Comparison of ENCODE assay signal across 26 cellular contexts in the genomic region with DNA sequence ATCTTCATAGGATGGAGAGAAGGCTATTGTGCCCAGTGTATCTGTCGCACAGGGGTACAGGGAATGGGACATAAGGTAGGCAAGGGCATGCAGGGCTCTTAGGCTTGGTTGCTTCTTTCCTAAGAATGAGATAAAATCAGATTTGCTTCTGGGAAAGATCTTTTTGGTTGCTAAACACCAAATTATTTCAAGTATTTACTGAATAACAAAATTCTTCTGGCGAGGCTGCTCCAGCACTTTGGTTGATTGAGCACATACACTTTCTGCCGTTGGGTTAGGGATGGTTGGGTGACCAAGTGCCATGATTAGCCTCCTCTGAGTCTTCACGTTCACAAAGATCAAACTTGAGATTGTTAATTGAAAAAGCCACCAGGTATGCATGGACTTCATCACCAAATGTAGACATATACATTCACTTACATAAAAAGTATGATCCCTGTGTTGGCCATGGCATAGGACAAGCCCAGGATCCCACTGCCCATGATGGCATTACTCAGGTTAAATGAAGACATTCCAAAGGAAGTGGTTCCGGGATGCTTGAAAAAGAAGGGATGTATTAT. TPM values are rescaled to one million over a fixed set of nuclear protein-coding genes. Genes with fewer than 3 reads are reported as not detected.
DNase-seq lines count a peak whose midpoint lies in the region; ATAC-seq, FAIRE-seq and TF ChIP-seq lines count a peak whose summit lies in the region.
"Had no signal": no experiment of that assay in that cellular context is flagged by ENCODE, and none has a peak within 500 bp of the region (broad histone marks: within the 10 kb centered on the region; RNA-seq: fewer than 3 reads in every experiment).

No MANE protein-coding gene starts in this region.

- FAIRE-seq in RCC 7860 (lab: Jason Lieb, UNC) = no peak

- DNase-seq in AG10803 (ENCODE audit: low read depth) = peak; percentile 49
- DNase-seq in RWPE2 (ENCODE audit: low spot score) = no peak
- peak; percentile 31 for DNase-seq in dedifferentiated amniotic fluid mesenchymal stem cell (ENCODE audit: extremely low spot score)
- DNase-seq in left lobe of liver (ENCODE audit: low spot score) = no peak
- no peak for DNase-seq in 8988T
- no peak for DNase-seq in MV-4-11 (lab: John Stamatoyannopoulos, UW)
- DNase-seq in RCC 7860 (ENCODE audit: low spot score) = no peak
- DNase-seq in stimulated activated naive CD4-positive, alpha-beta T cell treated with Interleukin-2 at 50 U/mL for 16 hours (lab: John Stamatoyannopoulos, UW) = no peak
- DNase-seq: activated CD4-positive, alpha-beta T cell treated with anti-CD3 and anti-CD28 coated beads, Interleukin-2, amount 50 U/mL, for 1 hour; C1 segment of cervical spinal cord; Calu3; effector memory CD4-positive, alpha-beta T cell; heart right ventricle; left cardiac atrium; naive B cell; NCI-H2081; NCI-H446; NCI-H82; nucleus accumbens; T1000; uterus had no signal

- no peaks in the 10 kb centered on the region for H3K27me3 ChIP-seq in RWPE2 (ENCODE audit: insufficient read depth, poor library complexity, severe bottlenecking)
- H3K27me3 ChIP-seq: heart right ventricle, suprapubic skin, uterus had no signal

- H3K36me3 ChIP-seq in RWPE2 (ENCODE audit: low read depth) = no peaks in the 10 kb centered on the region
- H3K36me3 ChIP-seq: heart right ventricle, suprapubic skin, uterus had no signal

- TF ChIP-seq CTCF in AG10803 (conservative IDR thresholded peaks at IDR 0.05; ENCODE audit: low read length) (no peak), RWPE2 (IDR thresholded peaks at IDR 0.05; ENCODE audit: poor library complexity, severe bottlenecking) (no peak)

- peaks cover 45% of the 10 kb centered on the region for H3K4me1 ChIP-seq in RWPE2 (ENCODE audit: insufficient read depth, poor library complexity, severe bottlenecking)
- H3K4me1 ChIP-seq: heart right ventricle, uterus had no signal

- ATAC-seq in RWPE2 (ENCODE audit: low read depth) (no peak), left lobe of liver (peak; percentile 24)
- ATAC-seq: HCT116; heart right ventricle; left cardiac atrium; stimulated activated effector memory CD8-positive, alpha-beta T cell treated with anti-CD3 and anti-CD28 coated beads, Interleukin-12 subunit alpha, Interleukin-12 subunit beta, amount 100 ng/mL, for 72 hours had no signal

- peak overlapping the region; percentile 97 for H3K27ac ChIP-seq in RWPE2 (ENCODE audit: poor library complexity, severe bottlenecking)
- H3K27ac ChIP-seq: heart right ventricle, suprapubic skin, uterus had no signal

- H3K4me3 ChIP-seq in AG10803 (ENCODE audit: low read length) = no peak overlapping the region
- H3K4me3 ChIP-seq in RWPE2 (ENCODE audit: severe bottlenecking) = no peak overlapping the region
- H3K4me3 ChIP-seq: heart right ventricle, suprapubic skin, uterus had no signal

- no peaks in the 10 kb centered on the region for H3K9me3 ChIP-seq in RWPE2 (ENCODE audit: severe bottlenecking)
- H3K9me3 ChIP-seq: heart right ventricle, suprapubic skin, uterus had no signal

RNA-seq across cellular contexts. Expression of gene SLC38A4, which starts 38.2 kb away (rescaled TPM):
- total RNA-seq in left lobe of liver = 518 TPM
- total RNA-seq: activated naive CD4-positive, alpha-beta T cell treated with anti-CD3 and anti-CD28 coated beads, Interleukin-2, amount 50 U/mL, for 72 hours; OCI-LY7 had no signal

Comparison
In these comparisons a context has a peak if more than half of its experiments do, and no peak if none do; other contexts are left out.
1. DNase-seq: peak in AG10803 (single experiment) and dedifferentiated amniotic fluid mesenchymal stem cell (single experiment); none in RWPE2 (single experiment), left lobe of liver (single experiment), 8988T (single experiment), MV-4-11 (single experiment), RCC 7860 (single experiment) and stimulated activated naive CD4-positive, alpha-beta T cell treated with Interleukin-2 at 50 U/mL for 16 hours (single experiment).